In the genomic region with DNA sequence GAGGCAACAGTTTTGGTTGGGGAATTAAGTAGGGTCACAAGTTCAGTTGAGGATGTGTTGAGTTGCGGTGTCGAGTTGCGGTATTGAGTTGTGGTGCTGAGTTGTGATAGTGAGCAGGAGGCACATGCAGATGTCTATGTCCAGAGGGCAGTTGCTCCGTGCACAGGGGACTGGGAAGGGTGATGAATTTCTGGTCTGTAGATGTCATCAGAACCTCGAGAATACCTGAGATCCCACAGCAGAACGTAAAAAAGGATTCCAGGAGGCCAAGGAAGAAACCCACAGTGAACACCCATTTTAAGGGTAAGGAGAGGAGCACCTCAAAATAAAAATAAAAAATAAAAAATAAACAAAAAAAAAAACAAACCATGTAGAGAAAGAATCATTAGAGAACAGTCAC, we compare ENCODE assay signal across 20 cellular contexts.
"Had no signal": no experiment of that assay in that cellular context is flagged by ENCODE, and none has a peak within 500 bp of the region (broad histone marks: within the 10 kb centered on the region; RNA-seq: fewer than 3 reads in every experiment).

No MANE protein-coding gene starts in this region.

- DNase-seq: cortex of kidney; dorsolateral prefrontal cortex; effector CD8-positive, alpha-beta T cell; heart left ventricle; hypothalamus; kidney glomerular epithelial cell; left lung; lower lobe of right lung; naive B cell; psoas muscle; retina; spleen; stimulated activated CD4-positive, alpha-beta T cell treated with anti-CD3 and anti-CD28 coated beads, Interleukin-2, amount 100 ng/mL, for 24 hours; stimulated activated CD4-positive, alpha-beta T cell treated with anti-CD3 and anti-CD28 coated beads, Interleukin-4, amount 100 ng/mL, for 4 hours; stimulated activated naive CD4-positive, alpha-beta T cell treated with Interleukin-2 at 50 U/mL for 16 hours had no signal

- FAIRE-seq: frontal cortex, islet of Langerhans had no signal

- H3K27me3 ChIP-seq: dorsolateral prefrontal cortex had no signal

- H3K9me3 ChIP-seq: heart left ventricle, left lung, lower lobe of right lung, neutrophil, psoas muscle, spleen had no signal

- H3K27ac ChIP-seq: dorsolateral prefrontal cortex, left lung, lower lobe of right lung, neutrophil, psoas muscle, spleen had no signal

- H3K36me3 ChIP-seq: heart left ventricle, left lung, lower lobe of right lung, neutrophil, spleen had no signal

- H3K4me3 ChIP-seq: dorsolateral prefrontal cortex, heart left ventricle, left lung, lower lobe of right lung, psoas muscle, spleen had no signal

- ATAC-seq: esophagus mucosa, heart left ventricle, left lung, lower lobe of right lung, psoas muscle, sciatic nerve had no signal

- H3K4me1 ChIP-seq: psoas muscle had no signal
